In the genomic region with DNA sequence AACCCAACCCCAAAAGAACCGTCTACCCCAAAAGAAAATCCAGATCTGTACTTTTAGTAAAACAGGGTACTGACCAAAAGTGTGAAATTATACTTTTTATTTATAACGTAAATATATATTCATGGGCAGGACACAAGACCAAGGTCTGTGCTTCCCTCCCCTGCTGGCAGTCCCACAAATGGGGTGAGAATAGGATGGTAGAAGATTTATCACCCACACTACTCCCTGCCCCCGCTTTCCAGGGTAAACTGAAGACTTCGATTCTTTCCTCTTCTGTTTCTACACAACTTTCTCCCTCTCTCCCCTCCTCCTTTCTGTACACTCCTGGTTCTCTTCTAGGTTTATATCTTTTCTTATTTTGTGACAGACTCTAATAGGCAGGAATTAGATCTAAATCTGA, we compare ENCODE assay signal across 26 cellular contexts.
"Had no signal": no experiment of that assay in that cellular context is flagged by ENCODE, and none has a peak within 500 bp of the region (broad histone marks: within the 10 kb centered on the region; RNA-seq: fewer than 3 reads in every experiment).

No MANE protein-coding gene starts in this region.

- H3K27ac Mint-ChIP-seq: activated CD4-positive, alpha-beta memory T cell treated with anti-CD3 and anti-CD28 coated beads for 36 hours; activated naive CD4-positive, alpha-beta T cell treated with anti-CD3 and anti-CD28 coated beads for 36 hours; activated naive CD4-positive, alpha-beta T cell treated with anti-CD3 and anti-CD28 coated beads, Interleukin-2, amount 50 U/mL, for 72 hours; activated T-helper 1 cell treated with anti-CD3 and anti-CD28 coated beads, Interleukin-12 subunit alpha, Interleukin-12 subunit beta, Interleukin-2, Interleukin-4 antibody, amounts not matched to agents 30 ng/mL and 10 ng/mL and 1 ng/mL, durations not matched to agents 14 hours and 24 hours and 36 hours had no signal

- ATAC-seq: activated naive CD4-positive, alpha-beta T cell treated with anti-CD3 and anti-CD28 coated beads, Interleukin-2, amount 50 U/mL, for 72 hours; activated T-cell treated with anti-CD3 and anti-CD28 coated beads, Interleukin-2, amount 50 U/mL, for 4 hours; body of pancreas had no signal

- H3K36me3 Mint-ChIP-seq: activated CD4-positive, alpha-beta memory T cell treated with anti-CD3 and anti-CD28 coated beads for 36 hours; activated naive CD4-positive, alpha-beta T cell treated with anti-CD3 and anti-CD28 coated beads, Interleukin-2, amount 50 U/mL, for 72 hours had no signal

- H3K27me3 ChIP-seq: adrenal gland, body of pancreas, breast epithelium had no signal

- DNase-seq: activated CD4-positive, alpha-beta memory T cell treated with anti-CD3 and anti-CD28 coated beads for 36 hours; activated CD4-positive, alpha-beta T cell treated with anti-CD3 and anti-CD28 coated beads, Interleukin-2, amount 50 U/mL, for 1 hour; activated CD8-positive, alpha-beta memory T cell treated with anti-CD3 and anti-CD28 coated beads, Interleukin-2, amount 50 U/mL, for 4 hours; activated gamma-delta T cell treated with Interleukin-2 at 50 U/mL for 16 hours; activated naive CD4-positive, alpha-beta T cell treated with anti-CD3 and anti-CD28 coated beads for 36 hours; activated T-cell treated with anti-CD3 and anti-CD28 coated beads for 4 hours; activated T-cell treated with anti-CD3 and anti-CD28 coated beads, Interleukin-2, amount 50 U/mL, for 4 hours; adrenal gland; body of pancreas; Karpas-422; NCI-H1092; NCI-H1436 treated with DMSO at 0.1 percent for 48 hours; NCI-H1694 treated with DMSO at 0.1 percent for 48 hours; NCI-H2029 treated with DMSO at 0.1 percent for 48 hours; NCI-H2107; NCI-H2171; NCI-H510A; NCI-H526; NCI-H748 treated with DMSO at 0.1 percent for 48 hours; OCI-M1; Right ventricle myocardium superior; T1000; WERI-Rb-1 had no signal

- H3K4me1 ChIP-seq: adrenal gland, body of pancreas, breast epithelium had no signal

- H3K36me3 ChIP-seq: adrenal gland, breast epithelium, WERI-Rb-1 had no signal

- H3K9me3 ChIP-seq: adrenal gland, body of pancreas, breast epithelium had no signal

- H3K27ac ChIP-seq: adrenal gland, body of pancreas, breast epithelium, WERI-Rb-1 had no signal

- H3K4me3 Mint-ChIP-seq: activated CD4-positive, alpha-beta memory T cell treated with anti-CD3 and anti-CD28 coated beads for 36 hours; activated naive CD4-positive, alpha-beta T cell treated with anti-CD3 and anti-CD28 coated beads for 36 hours; activated T-cell treated with anti-CD3 and anti-CD28 coated beads, Interleukin-2, amount 50 U/mL, for 4 hours; activated T-helper 1 cell treated with anti-CD3 and anti-CD28 coated beads, Interleukin-12 subunit alpha, Interleukin-12 subunit beta, Interleukin-2, Interleukin-4 antibody, amounts not matched to agents 30 ng/mL and 10 ng/mL and 1 ng/mL, durations not matched to agents 14 hours and 24 hours and 36 hours had no signal

- H3K9me3 Mint-ChIP-seq: activated CD4-positive, alpha-beta memory T cell treated with anti-CD3 and anti-CD28 coated beads for 36 hours; activated naive CD4-positive, alpha-beta T cell treated with anti-CD3 and anti-CD28 coated beads for 36 hours; activated naive CD4-positive, alpha-beta T cell treated with anti-CD3 and anti-CD28 coated beads, Interleukin-2, amount 50 U/mL, for 72 hours; activated T-cell treated with anti-CD3 and anti-CD28 coated beads, Interleukin-2, amount 50 U/mL, for 4 hours; activated T-helper 1 cell treated with anti-CD3 and anti-CD28 coated beads, Interleukin-12 subunit alpha, Interleukin-12 subunit beta, Interleukin-2, Interleukin-4 antibody, amounts not matched to agents 30 ng/mL and 10 ng/mL and 1 ng/mL, durations not matched to agents 14 hours and 24 hours and 36 hours had no signal

- H3K4me3 ChIP-seq: adrenal gland, body of pancreas, breast epithelium had no signal
